Comparison of ENCODE assay signal across 10 cellular contexts in the genomic region with DNA sequence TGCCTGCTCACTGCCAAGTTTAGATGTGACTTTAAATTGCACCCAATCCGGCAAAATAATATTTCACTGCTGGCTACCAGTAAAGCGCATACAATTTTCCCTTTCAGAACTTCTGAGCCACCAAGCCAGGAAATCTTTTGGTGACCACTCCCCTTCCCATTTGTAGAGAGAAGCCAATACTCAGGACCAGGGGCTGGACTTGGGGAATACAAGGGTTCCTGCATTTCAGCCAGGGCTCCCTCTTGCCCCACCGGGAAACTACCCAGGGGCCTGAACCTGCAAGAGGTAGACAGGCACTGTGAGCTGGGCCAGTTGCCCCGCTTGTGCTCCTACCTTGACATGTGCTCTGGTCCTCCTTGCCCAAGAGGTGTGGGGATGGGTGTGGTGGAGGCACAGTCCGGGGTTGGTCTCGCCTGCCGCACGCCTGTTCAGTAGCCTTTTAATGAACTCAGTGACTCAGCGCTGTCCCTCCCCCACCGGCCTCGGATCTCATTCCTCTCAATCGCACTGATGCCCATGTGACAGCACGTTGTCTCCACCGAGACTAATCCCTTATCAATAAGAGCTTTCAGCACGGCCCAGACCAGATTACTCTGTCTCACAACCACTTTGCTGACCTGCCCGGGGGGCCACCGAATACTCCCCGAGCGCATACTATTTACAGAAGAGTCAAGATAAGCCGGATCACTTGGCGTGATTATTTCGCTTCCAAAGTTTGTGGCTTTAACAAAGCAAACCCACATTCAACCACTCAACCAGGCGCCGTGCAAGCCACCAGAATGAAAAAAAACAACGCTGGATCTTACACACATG.
DNase-seq lines count a peak whose midpoint lies in the region; ATAC-seq and TF ChIP-seq lines count a peak whose summit lies in the region.
"Had no signal": no experiment of that assay in that cellular context is flagged by ENCODE, and none has a peak within 500 bp of the region (broad histone marks: within the 10 kb centered on the region; RNA-seq: fewer than 3 reads in every experiment).

No MANE protein-coding gene starts in this region.

- H3K27me3 ChIP-seq in fibroblast of lung (ENCODE audit: control insufficient read depth, insufficient read depth, low read length) = no peaks in the 10 kb centered on the region

- H3K9ac ChIP-seq in fibroblast of lung (ENCODE audit: insufficient read depth, low read length) = no peak overlapping the region

- TF ChIP-seq CTCF in fibroblast of lung (conservative IDR thresholded peaks at IDR 0.05 in 1 of 2, IDR thresholded peaks at IDR 0.05 in 1 of 2; ENCODE audit: low read depth in 1 of 2, low read length in 2 of 2) (no peak), nephron (IDR thresholded peaks at IDR 0.05; ENCODE audit: unreplicated experiment in 3 of 3) (no peak)

- H3K79me2 ChIP-seq in fibroblast of lung (ENCODE audit: control insufficient read depth, insufficient read depth, low read length) = no peaks in the 10 kb centered on the region

- no peaks in the 10 kb centered on the region for H3K4me1 ChIP-seq in fibroblast of lung (ENCODE audit: control insufficient read depth, extremely low read depth, insufficient read depth, low read length)

- H3K9me3 Mint-ChIP-seq in nephron = no peaks in the 10 kb centered on the region
- no peaks in the 10 kb centered on the region for H3K9me3 Mint-ChIP-seq in activated naive CD4-positive, alpha-beta T cell treated with anti-CD3 and anti-CD28 coated beads, Interleukin-2, amount 50 U/mL, for 72 hours

- H4K20me1 ChIP-seq in fibroblast of lung (ENCODE audit: control insufficient read depth, extremely low read depth, insufficient read depth, low read length) = no peaks in the 10 kb centered on the region

- no peaks in the 10 kb centered on the region for H3K36me3 Mint-ChIP-seq in nephron (ENCODE audit: low read depth)
- no peaks in the 10 kb centered on the region for H3K36me3 Mint-ChIP-seq in activated naive CD4-positive, alpha-beta T cell treated with anti-CD3 and anti-CD28 coated beads, Interleukin-2, amount 50 U/mL, for 72 hours

- peak overlapping the region; percentile 24 to 51 (median 37) for H3K4me3 Mint-ChIP-seq in nephron

- no peak for ATAC-seq in activated naive CD4-positive, alpha-beta T cell treated with anti-CD3 and anti-CD28 coated beads, Interleukin-2, amount 50 U/mL, for 72 hours
- no peak for ATAC-seq in GM18505 (IDR thresholded peaks at IDR 0.05; ENCODE audit: unreplicated experiment)

- no peak overlapping the region for H2AFZ ChIP-seq in fibroblast of lung (ENCODE audit: low read length)

- DNase-seq in COLO829 (ENCODE audit: low spot score) = peak; percentile 82
- peak; percentile 85 for DNase-seq in RPMI7951 (ENCODE audit: low read depth)
- DNase-seq in fibroblast of lung (ENCODE audit: low read depth in 2 of 2) = peak; percentile 75 to 83
- no peak for DNase-seq in cerebellar cortex (ENCODE audit: low spot score)
- DNase-seq in stimulated activated naive CD4-positive, alpha-beta T cell treated with Interleukin-2 at 50 U/mL for 16 hours (lab: John Stamatoyannopoulos, UW) = no peak
- DNase-seq in activated naive CD4-positive, alpha-beta T cell treated with anti-CD3 and anti-CD28 coated beads, Interleukin-2, amount 50 U/mL, for 72 hours (ENCODE audit: low spot score in 2 of 2) = no peak
- DNase-seq: cortex of kidney, SIG-M5 had no signal

- H3K27me3 Mint-ChIP-seq in nephron (ENCODE audit: low read depth) = no peaks in the 10 kb centered on the region

- TF ChIP-seq POLR2A in GM18505 (IDR thresholded peaks at IDR 0.05; ENCODE audit: borderline replicate concordance, extremely low read depth, insufficient read depth, insufficient read length) = no peak

- H3K27ac ChIP-seq in fibroblast of lung (ENCODE audit: insufficient read depth, low read length) = no peak overlapping the region

- H3K27ac Mint-ChIP-seq in nephron = peak overlapping the region; percentile 51 to 84 (median 55)
- H3K27ac Mint-ChIP-seq in activated naive CD4-positive, alpha-beta T cell treated with anti-CD3 and anti-CD28 coated beads, Interleukin-2, amount 50 U/mL, for 72 hours = no peak overlapping the region

- no peaks in the 10 kb centered on the region for H3K9me3 ChIP-seq in fibroblast of lung (ENCODE audit: control insufficient read depth, insufficient read depth, low read depth, low read length)

- peaks cover 67% of the 10 kb centered on the region for H3K4me1 Mint-ChIP-seq in nephron

- peak overlapping the region in 1 of 4 experiments; percentile 28 for H3K4me3 ChIP-seq in fibroblast of lung (replicated peaks in 1 of 4; ENCODE audit: control extremely low read depth in 1 of 4, insufficient read depth in 1 of 4, low read depth in 3 of 4, low read length in 4 of 4)

- H3K4me2 ChIP-seq in fibroblast of lung (ENCODE audit: extremely low read depth, insufficient read depth, low read length) = no peak overlapping the region

- H3K36me3 ChIP-seq in fibroblast of lung (ENCODE audit: control insufficient read depth, insufficient read depth, low read length) = no peaks in the 10 kb centered on the region

Comparison
In these comparisons a context has a peak if more than half of its experiments do, and no peak if none do; other contexts are left out.
1. DNase-seq: peak in COLO829 (single experiment), RPMI7951 (single experiment) and fibroblast of lung (2 of 2); none in cerebellar cortex (single experiment), stimulated activated naive CD4-positive, alpha-beta T cell treated with Interleukin-2 at 50 U/mL for 16 hours (single experiment) and activated naive CD4-positive, alpha-beta T cell treated with anti-CD3 and anti-CD28 coated beads, Interleukin-2, amount 50 U/mL, for 72 hours (0 of 2).
2. H3K27ac Mint-ChIP-seq: peak in nephron (3 of 3); none in activated naive CD4-positive, alpha-beta T cell treated with anti-CD3 and anti-CD28 coated beads, Interleukin-2, amount 50 U/mL, for 72 hours (0 of 2).